ENCODE assay signal across 8 cellular contexts in the genomic region with DNA sequence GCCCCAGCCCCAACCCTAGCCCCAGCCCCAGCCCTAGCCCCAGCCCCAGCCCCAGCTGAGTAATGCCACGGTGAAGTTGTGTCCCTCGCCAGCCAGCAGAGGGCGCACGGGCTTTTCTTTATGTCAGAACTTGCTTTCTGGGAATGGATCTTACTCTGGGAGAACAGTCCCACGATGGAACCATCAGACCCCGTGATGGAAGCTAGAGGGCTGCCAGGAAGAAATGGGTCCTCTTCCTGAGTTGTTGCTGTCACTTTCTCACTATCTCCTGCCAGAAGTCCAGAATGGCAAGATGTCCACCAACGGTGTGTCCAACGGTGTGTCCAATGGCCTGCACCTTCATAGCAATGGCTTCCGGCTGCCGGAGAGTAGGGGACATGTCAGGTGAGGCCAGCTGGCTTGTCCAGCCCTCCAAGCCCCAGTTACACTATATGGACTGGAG. TPM values are rescaled to one million over a fixed set of nuclear protein-coding genes. Genes with fewer than 3 reads are reported as not detected.
A peak's percentile ranks its signal among the peaks of the same experiment; 100 is the strongest.
DNase-seq lines count a peak whose midpoint lies in the region; ATAC-seq and TF ChIP-seq lines count a peak whose summit lies in the region.

No MANE protein-coding gene starts in this region.

- TF ChIP-seq CTCF in HFF-Myc (IDR thresholded peaks at IDR 0.05; ENCODE audit: low read depth, low read length, missing control alignments), result peak; percentile 75
- peak; percentile 70 for TF ChIP-seq CTCF in glutamatergic neuron (IDR thresholded peaks at IDR 0.05; ENCODE audit: partially characterized antibody, unreplicated experiment)
- TF ChIP-seq CTCF in parathyroid adenoma (IDR thresholded peaks at IDR 0.05), result peak; percentile 38
- peak; percentile 53 to 61 for TF ChIP-seq CTCF in tibial artery (IDR thresholded peaks at IDR 0.05)

- H3K4me2 ChIP-seq in parathyroid adenoma (ENCODE audit: low read length), result no peak overlapping the region

- peaks cover 2% of the 10 kb centered on the region for H3K36me3 Mint-ChIP-seq in activated naive CD4-positive, alpha-beta T cell treated with anti-CD3 and anti-CD28 coated beads for 36 hours (ENCODE audit: low read depth)
- no peaks in the 10 kb centered on the region for H3K36me3 Mint-ChIP-seq in glutamatergic neuron (ENCODE audit: unreplicated experiment)

- no peak overlapping the region for H3K27ac Mint-ChIP-seq in activated naive CD4-positive, alpha-beta T cell treated with anti-CD3 and anti-CD28 coated beads for 36 hours
- no peak overlapping the region for H3K27ac Mint-ChIP-seq in glutamatergic neuron (ENCODE audit: unreplicated experiment)

- no peaks in the 10 kb centered on the region for H3K4me1 Mint-ChIP-seq in activated naive CD4-positive, alpha-beta T cell treated with anti-CD3 and anti-CD28 coated beads for 36 hours (ENCODE audit: low read depth)
- H3K4me1 Mint-ChIP-seq in glutamatergic neuron (ENCODE audit: low read depth, unreplicated experiment), result peaks cover 37% of the 10 kb centered on the region

- H3K4me3 ChIP-seq in HFF-Myc (replicated peaks; ENCODE audit: low read depth, low read length), result no peak overlapping the region
- no peak overlapping the region for H3K4me3 ChIP-seq in SK-N-MC
- H3K4me3 ChIP-seq in parathyroid adenoma (ENCODE audit: low read depth, low read length), result no peak overlapping the region
- H3K4me3 ChIP-seq in tibial artery, result no peak overlapping the region

- no peak overlapping the region for H2AFZ ChIP-seq in parathyroid adenoma

- ATAC-seq in GM18861 (IDR thresholded peaks at IDR 0.05; ENCODE audit: unreplicated experiment), result no peak

- H3K27ac ChIP-seq in SK-N-MC, result no peak overlapping the region
- no peak overlapping the region for H3K27ac ChIP-seq in parathyroid adenoma
- H3K27ac ChIP-seq in tibial artery, result no peak overlapping the region

- H3K36me3 ChIP-seq in SK-N-MC (ENCODE audit: insufficient read depth, low read length) (no peaks in the 10 kb centered on the region; the same call in 1 of the 2 replicates), parathyroid adenoma (ENCODE audit: control insufficient read depth, insufficient read depth, low read length) (no peaks in the 10 kb centered on the region), tibial artery (peaks cover 50 to 93% (median 66%) of the 10 kb centered on the region in 3 donors)

- H3K9ac ChIP-seq in SK-N-MC (ENCODE audit: insufficient read length) (no peak overlapping the region), parathyroid adenoma (no peak overlapping the region)

- H3K4me1 ChIP-seq in parathyroid adenoma, result peaks cover 16% of the 10 kb centered on the region
- peaks cover 0 to 35% (median 8%) of the 10 kb centered on the region in 4 donors for H3K4me1 ChIP-seq in tibial artery

- DNase-seq in C1 segment of cervical spinal cord (lab: John Stamatoyannopoulos, UW), result peak in 11 of 14 donors; percentile 6 to 69 (median 39)
- DNase-seq in HFF-Myc (ENCODE audit: extremely low read depth, low read depth), result no peak
- peak; percentile 5 for DNase-seq in SK-N-MC (ENCODE audit: low read depth, low spot score)
- DNase-seq in activated naive CD4-positive, alpha-beta T cell treated with anti-CD3 and anti-CD28 coated beads for 36 hours, result peak; percentile 78
- DNase-seq in glutamatergic neuron, result peak; percentile 85
- peak; percentile 57 to 76 for DNase-seq in tibial artery

- no peak overlapping the region for H3K4me3 Mint-ChIP-seq in activated naive CD4-positive, alpha-beta T cell treated with anti-CD3 and anti-CD28 coated beads for 36 hours
- no peak overlapping the region for H3K4me3 Mint-ChIP-seq in glutamatergic neuron (ENCODE audit: unreplicated experiment)

- H3K9me3 ChIP-seq in SK-N-MC (ENCODE audit: low read depth, low read length), result no peaks in the 10 kb centered on the region
- no peaks in the 10 kb centered on the region for H3K9me3 ChIP-seq in parathyroid adenoma (ENCODE audit: control insufficient read depth, low read length)
- H3K9me3 ChIP-seq in tibial artery, result no peaks in the 10 kb centered on the region

- CTCF ChIA-PET in activated naive CD4-positive, alpha-beta T cell treated with anti-CD3 and anti-CD28 coated beads for 36 hours (lab: Charles Lee), result interaction anchor here (0.6 to 10.3 kb wide), 45 partner anchors 9 to 402 kb away, joined by 3 to 176 read pairs (median 4); a partner anchor contains a TSS

- H3K27me3 ChIP-seq in parathyroid adenoma (ENCODE audit: control insufficient read depth, insufficient read depth, low read length) (no peaks in the 10 kb centered on the region), tibial artery (no peaks in the 10 kb centered on the region)

- H3K27me3 Mint-ChIP-seq in activated naive CD4-positive, alpha-beta T cell treated with anti-CD3 and anti-CD28 coated beads for 36 hours (ENCODE audit: low read depth), result no peaks in the 10 kb centered on the region
- peaks cover 7% of the 10 kb centered on the region for H3K27me3 Mint-ChIP-seq in glutamatergic neuron (ENCODE audit: unreplicated experiment)

- no peaks in the 10 kb centered on the region for H3K79me2 ChIP-seq in parathyroid adenoma

- H3K9me3 Mint-ChIP-seq in activated naive CD4-positive, alpha-beta T cell treated with anti-CD3 and anti-CD28 coated beads for 36 hours, result no peaks in the 10 kb centered on the region
- H3K9me3 Mint-ChIP-seq in glutamatergic neuron (ENCODE audit: unreplicated experiment), result peaks cover 11% of the 10 kb centered on the region

- intact Hi-C loops in activated naive CD4-positive, alpha-beta T cell treated with anti-CD3 and anti-CD28 coated beads for 36 hours (cut with micrococcal nuclease), result no loop called here
- intact Hi-C loops in tibial artery (cut with DNase I; ENCODE audit: low total_unique reads), result loop anchor here (10.0 kb wide), 1 partner anchor 252 kb away; no protein-coding TSS in a partner anchor

RNA-seq across cellular contexts. Expression of a gene that starts 25.2 kb away (rescaled TPM):
- total RNA-seq in activated naive CD4-positive, alpha-beta T cell treated with anti-CD3 and anti-CD28 coated beads for 36 hours, result 10 to 100 TPM; 22.0 to 22.8 TPM
- total RNA-seq in glutamatergic neuron (ENCODE audit: unreplicated experiment), result 50.0 TPM

RNA-seq across cellular contexts. Expression of a gene that starts 45.0 kb away (rescaled TPM):
- total RNA-seq in activated naive CD4-positive, alpha-beta T cell treated with anti-CD3 and anti-CD28 coated beads for 36 hours, result 10 to 100 TPM; 28.5 to 29.2 TPM
- total RNA-seq in glutamatergic neuron (ENCODE audit: unreplicated experiment), result 3.2 TPM
